ENCODE assay signal across 9 cellular contexts in genomic region chr12:125983094-125983783, GRCh38.
DNase-seq lines count a peak whose midpoint lies in the region; ATAC-seq and TF ChIP-seq lines count a peak whose summit lies in the region.
"Had no signal": no experiment of that assay in that cellular context is flagged by ENCODE, and none has a peak within 500 bp of the region (broad histone marks: within the 10 kb centered on the region; RNA-seq: fewer than 3 reads in every experiment).

No MANE protein-coding gene starts in this region.

- peaks cover 0 to 2% (median 0%) of the 10 kb centered on the region in 4 donors for H3K4me1 Mint-ChIP-seq in naive thymus-derived CD8-positive, alpha-beta T cell
- H3K4me1 Mint-ChIP-seq: memory B cell had no signal

- H3K27me3 Mint-ChIP-seq in naive thymus-derived CD8-positive, alpha-beta T cell: peaks cover 13 to 57% (median 25%) of the 10 kb centered on the region in 5 donors

- no peaks in the 10 kb centered on the region for H3K4me1 ChIP-seq in BE2C

- H3K4me3 ChIP-seq in BE2C (ENCODE audit: low read depth, low read length): peak overlapping the region; percentile 32

- H3K9me3 ChIP-seq in BE2C: no peaks in the 10 kb centered on the region

- POLR2A ChIA-PET in naive thymus-derived CD8-positive, alpha-beta T cell (lab: Charles Lee): no interaction called here

- peak overlapping the region in 8 of 10 donors; percentile 16 to 73 (median 38) for H3K4me3 Mint-ChIP-seq in naive thymus-derived CD8-positive, alpha-beta T cell
- H3K4me3 Mint-ChIP-seq: memory B cell had no signal

- no peak overlapping the region for H3K27ac Mint-ChIP-seq in naive thymus-derived CD8-positive, alpha-beta T cell
- H3K27ac Mint-ChIP-seq: memory B cell had no signal

- no peaks in the 10 kb centered on the region for H3K36me3 ChIP-seq in BE2C

- peaks cover 0 to 15% (median 2%) of the 10 kb centered on the region in 9 donors for H3K9me3 Mint-ChIP-seq in naive thymus-derived CD8-positive, alpha-beta T cell

- ATAC-seq in esophagus mucosa: peak; percentile 84
- ATAC-seq in naive thymus-derived CD8-positive, alpha-beta T cell: no peak
- no peak for ATAC-seq in HG03460 (IDR thresholded peaks at IDR 0.05; ENCODE audit: unreplicated experiment)

- H3K36me3 Mint-ChIP-seq in naive thymus-derived CD8-positive, alpha-beta T cell: peaks cover 0 to 8% (median 2%) of the 10 kb centered on the region in 3 donors
- H3K36me3 Mint-ChIP-seq: memory B cell had no signal

- TF ChIP-seq CTCF in BE2C (IDR thresholded peaks at IDR 0.05; ENCODE audit: low read depth, low read length): no peak

- no peaks in the 10 kb centered on the region for H3K27me3 ChIP-seq in BE2C

- DNase-seq in BE2C (peak; percentile 40), NCI-H510A (lab: John Stamatoyannopoulos, UW) (peak; percentile 93), Kasumi-1 (lab: John Stamatoyannopoulos, UW) (no peak), NCI-H2081 treated with DMSO at 0.1 percent for 48 hours (lab: John Stamatoyannopoulos, UW) (no peak), UCSD-AML1 (lab: John Stamatoyannopoulos, UW; ENCODE audit: unreplicated experiment) (no peak)
- DNase-seq in naive thymus-derived CD8-positive, alpha-beta T cell: peak in 3 of 10 donors; percentile 2 to 15 (median 6)

Comparison
In these comparisons a context has a peak if more than half of its experiments do, and no peak if none do; other contexts are left out.
1. DNase-seq: peak in BE2C (single experiment) and NCI-H510A (single experiment); none in Kasumi-1 (0 of 2), NCI-H2081 treated with DMSO at 0.1 percent for 48 hours (single experiment) and UCSD-AML1 (single experiment).